In genomic region chr12:4717806-4718205, GRCh38 we compare ENCODE assay signal across 21 cellular contexts. TPM values are rescaled to one million over a fixed set of nuclear protein-coding genes. Genes with fewer than 3 reads are reported as not detected.
DNase-seq lines count a peak whose midpoint lies in the region; ATAC-seq and TF ChIP-seq lines count a peak whose summit lies in the region.
"Had no signal": no experiment of that assay in that cellular context is flagged by ENCODE, and none has a peak within 500 bp of the region (broad histone marks: within the 10 kb centered on the region; RNA-seq: fewer than 3 reads in every experiment).

No MANE protein-coding gene starts in this region.

- dilution Hi-C loops in mammary epithelial cell (cut with HindIII; ENCODE audit: low sequenced_read_pairs): no loop called here

- H3K4me3 ChIP-seq in HUES6 (ENCODE audit: low read depth, low read length): no peak overlapping the region
- H3K4me3 ChIP-seq in endodermal cell (ENCODE audit: low read length): no peak overlapping the region
- H3K4me3 ChIP-seq in mammary epithelial cell (replicated peaks in 1 of 3; ENCODE audit: insufficient read depth in 1 of 3, low read depth in 2 of 3, low read length in 3 of 3): no peak overlapping the region
- H3K4me3 ChIP-seq: BLaER1 treated with 17β-estradiol and CSF1 and Interleukin-3, amounts not matched to agents 10 nM and 100 nM; SJCRH30 had no signal

- H3K27ac ChIP-seq in HUES6 (ENCODE audit: low read depth, low read length): 0 out of 2 replicates have a peak overlapping the region, but pooled peaks have one; percentile 42
- H3K27ac ChIP-seq in endodermal cell (ENCODE audit: low read depth, low read length): no peak overlapping the region
- H3K27ac ChIP-seq in mammary epithelial cell (ENCODE audit: insufficient read depth, low read depth, low read length): no peak overlapping the region
- H3K27ac ChIP-seq: BLaER1 treated with 17β-estradiol and CSF1 and Interleukin-3, amounts not matched to agents 10 nM and 100 nM; HL-60; SJCRH30 had no signal

- H3K4me2 ChIP-seq in mammary epithelial cell (ENCODE audit: insufficient read depth, low read depth, low read length): no peak overlapping the region
- H3K4me2 ChIP-seq: BLaER1 treated with 17β-estradiol and CSF1 and Interleukin-3, amounts not matched to agents 10 nM and 100 nM had no signal

- H3K9me3 ChIP-seq in HUES6 (ENCODE audit: control insufficient read depth, insufficient read depth, low read depth, low read length): no peaks in the 10 kb centered on the region
- H3K9me3 ChIP-seq in endodermal cell (ENCODE audit: control insufficient read depth, low read length): no peaks in the 10 kb centered on the region
- no peaks in the 10 kb centered on the region for H3K9me3 ChIP-seq in mammary epithelial cell (replicated peaks; ENCODE audit: insufficient read depth, low read length)
- H3K9me3 ChIP-seq: BLaER1 treated with 17β-estradiol and CSF1 and Interleukin-3, amounts not matched to agents 10 nM and 100 nM; SJCRH30 had no signal

- BruUV-seq in mammary epithelial cell (replicated peaks; lab: Mats Ljungman, UMichigan): no TSS peak

- CTCF ChIA-PET in activated naive CD4-positive, alpha-beta T cell treated with anti-CD3 and anti-CD28 coated beads for 36 hours (lab: Charles Lee): interaction anchor here (0.7 kb wide), 1 partner anchor 20 kb away, joined by 3 read pairs; no protein-coding TSS in a partner anchor
- CTCF ChIA-PET in mammary epithelial cell (lab: Charles Lee; ENCODE audit: low non-redundant PET): no interaction called here

- no peak overlapping the region for H2AFZ ChIP-seq in mammary epithelial cell (ENCODE audit: low read depth, low read length)

- in situ Hi-C loops in mammary epithelial cell (cut with MboI; ENCODE audit: low sequenced_read_pairs in 2 of 2): no loop called here

- H3K4me3 Mint-ChIP-seq in activated naive CD4-positive, alpha-beta T cell treated with anti-CD3 and anti-CD28 coated beads for 36 hours: no peak overlapping the region
- H3K4me3 Mint-ChIP-seq in endodermal cell: no peak overlapping the region
- H3K4me3 Mint-ChIP-seq: CD8-positive, alpha-beta T cell; IgD-negative memory B cell had no signal

- H3K27me3 ChIP-seq in HUES6 (ENCODE audit: control insufficient read depth, insufficient read depth, low read length): no peaks in the 10 kb centered on the region
- no peaks in the 10 kb centered on the region for H3K27me3 ChIP-seq in endodermal cell (ENCODE audit: control insufficient read depth, insufficient read depth, low read length, poor library complexity, severe bottlenecking)
- H3K27me3 ChIP-seq in mammary epithelial cell (ENCODE audit: insufficient read depth, low read length): peaks cover 2% of the 10 kb centered on the region
- H3K27me3 ChIP-seq: BLaER1 treated with 17β-estradiol and CSF1 and Interleukin-3, amounts not matched to agents 10 nM and 100 nM had no signal

- 100% methylated on average over 1 of the region's 1 CpG; no CpG with 5 or more reads in 1 of the 2 experiments for WGBS in endodermal cell (ENCODE audit: insufficient coverage in 1 of 2, insufficient read length in 1 of 2), 2 experiments
- WGBS in mammary epithelial cell (ENCODE audit: low coverage, missing lambda C conversion rate): 80% methylated on average over 1 of the region's 1 CpG

- no peaks in the 10 kb centered on the region for H4K20me1 ChIP-seq in mammary epithelial cell (ENCODE audit: insufficient read depth, low read length)
- H4K20me1 ChIP-seq: BLaER1 treated with 17β-estradiol and CSF1 and Interleukin-3, amounts not matched to agents 10 nM and 100 nM had no signal

- no peaks in the 10 kb centered on the region for H3K36me3 Mint-ChIP-seq in activated naive CD4-positive, alpha-beta T cell treated with anti-CD3 and anti-CD28 coated beads for 36 hours (ENCODE audit: low read depth)
- no peaks in the 10 kb centered on the region for H3K36me3 Mint-ChIP-seq in activated naive CD4-positive, alpha-beta T cell treated with anti-CD3 and anti-CD28 coated beads, Interleukin-2, amount 50 U/mL, for 72 hours
- H3K36me3 Mint-ChIP-seq in endodermal cell (ENCODE audit: low read depth): peaks cover 2% of the 10 kb centered on the region
- H3K36me3 Mint-ChIP-seq: CD8-positive, alpha-beta T cell had no signal

- no peaks in the 10 kb centered on the region for H3K4me1 Mint-ChIP-seq in activated naive CD4-positive, alpha-beta T cell treated with anti-CD3 and anti-CD28 coated beads for 36 hours (ENCODE audit: low read depth)
- peaks cover 44% of the 10 kb centered on the region for H3K4me1 Mint-ChIP-seq in endodermal cell

- H3K9me3 Mint-ChIP-seq in activated naive CD4-positive, alpha-beta T cell treated with anti-CD3 and anti-CD28 coated beads for 36 hours: no peaks in the 10 kb centered on the region
- H3K9me3 Mint-ChIP-seq in activated naive CD4-positive, alpha-beta T cell treated with anti-CD3 and anti-CD28 coated beads, Interleukin-2, amount 50 U/mL, for 72 hours: no peaks in the 10 kb centered on the region
- no peaks in the 10 kb centered on the region for H3K9me3 Mint-ChIP-seq in endodermal cell
- H3K9me3 Mint-ChIP-seq: CD8-positive, alpha-beta T cell; IgD-negative memory B cell had no signal

- no peak overlapping the region for H3K27ac Mint-ChIP-seq in activated naive CD4-positive, alpha-beta T cell treated with anti-CD3 and anti-CD28 coated beads for 36 hours
- no peak overlapping the region for H3K27ac Mint-ChIP-seq in activated naive CD4-positive, alpha-beta T cell treated with anti-CD3 and anti-CD28 coated beads, Interleukin-2, amount 50 U/mL, for 72 hours
- H3K27ac Mint-ChIP-seq in endodermal cell: peak overlapping the region; percentile 0
- H3K27ac Mint-ChIP-seq: CD8-positive, alpha-beta T cell had no signal

- no peaks in the 10 kb centered on the region for H3K36me3 ChIP-seq in HUES6 (ENCODE audit: control insufficient read depth, insufficient read depth, low read length)
- no peaks in the 10 kb centered on the region for H3K36me3 ChIP-seq in endodermal cell (ENCODE audit: control insufficient read depth, insufficient read depth, low read length)
- no peaks in the 10 kb centered on the region for H3K36me3 ChIP-seq in mammary epithelial cell (ENCODE audit: insufficient read depth, low read length)
- H3K36me3 ChIP-seq: BLaER1 treated with 17β-estradiol and CSF1 and Interleukin-3, amounts not matched to agents 10 nM and 100 nM; SJCRH30 had no signal

- intact Hi-C loops in activated naive CD4-positive, alpha-beta T cell treated with anti-CD3 and anti-CD28 coated beads for 36 hours (cut with micrococcal nuclease): no loop called here
- intact Hi-C loops in mammary epithelial cell (cut with micrococcal nuclease): no loop called here

- peaks cover 15% of the 10 kb centered on the region for H3K27me3 Mint-ChIP-seq in activated naive CD4-positive, alpha-beta T cell treated with anti-CD3 and anti-CD28 coated beads for 36 hours (ENCODE audit: low read depth)
- H3K27me3 Mint-ChIP-seq in endodermal cell (ENCODE audit: insufficient read depth): no peaks in the 10 kb centered on the region

- H3K9ac ChIP-seq in HUES6 (ENCODE audit: low read length) (no peak overlapping the region), endodermal cell (ENCODE audit: extremely low read depth, low read length, poor library complexity, severe bottlenecking) (no peak overlapping the region), mammary epithelial cell (ENCODE audit: insufficient read depth, low read length) (no peak overlapping the region)
- H3K9ac ChIP-seq: BLaER1 treated with 17β-estradiol and CSF1 and Interleukin-3, amounts not matched to agents 10 nM and 100 nM had no signal

- peaks cover 42% of the 10 kb centered on the region for H3K4me1 ChIP-seq in HUES6 (ENCODE audit: control insufficient read depth, insufficient read depth, low read length)
- peaks cover 12% of the 10 kb centered on the region for H3K4me1 ChIP-seq in endodermal cell (ENCODE audit: control insufficient read depth, insufficient read depth, low read length)
- H3K4me1 ChIP-seq in mammary epithelial cell (ENCODE audit: insufficient read depth, low read length): no peaks in the 10 kb centered on the region
- H3K4me1 ChIP-seq: BLaER1 treated with 17β-estradiol and CSF1 and Interleukin-3, amounts not matched to agents 10 nM and 100 nM; SJCRH30 had no signal

- DNase-seq in activated naive CD4-positive, alpha-beta T cell treated with anti-CD3 and anti-CD28 coated beads for 36 hours: peak; percentile 14
- DNase-seq in activated naive CD4-positive, alpha-beta T cell treated with anti-CD3 and anti-CD28 coated beads, Interleukin-2, amount 50 U/mL, for 72 hours (ENCODE audit: low spot score in 2 of 2): no peak
- DNase-seq in endodermal cell (peak; percentile 73), mammary epithelial cell (no peak)
- DNase-seq: Calu3; CD8-positive, alpha-beta T cell; HCEC 1CT; Karpas-422; NCI-H1436; NCI-H2029 treated with DMSO at 0.1 percent for 48 hours; NCI-H510A; NCI-H774; SJCRH30 had no signal

- no peak for ATAC-seq in activated naive CD4-positive, alpha-beta T cell treated with anti-CD3 and anti-CD28 coated beads, Interleukin-2, amount 50 U/mL, for 72 hours
- ATAC-seq in HG02973 (IDR thresholded peaks at IDR 0.05; ENCODE audit: unreplicated experiment) (no peak), HG02840 (IDR thresholded peaks at IDR 0.05; ENCODE audit: low FRiP score, unreplicated experiment) (no peak)
- ATAC-seq: CD8-positive, alpha-beta T cell; Panc1 had no signal

- H3K79me2 ChIP-seq in mammary epithelial cell (ENCODE audit: insufficient read depth, low read length): no peaks in the 10 kb centered on the region

- TF ChIP-seq CTCF in endodermal cell (conservative IDR thresholded peaks at IDR 0.05) (peak; percentile 63), mammary epithelial cell (conservative IDR thresholded peaks at IDR 0.05 in 1 of 2, IDR thresholded peaks at IDR 0.05 in 1 of 2; ENCODE audit: extremely low read depth in 1 of 2, insufficient read depth in 1 of 2, low read depth in 1 of 2, low read length in 2 of 2) (no peak)

RNA-seq across cellular contexts. Expression of gene GALNT8, which starts 2.4 kb away (rescaled TPM):
- under 1 TPM; 0.26 to 0.42 TPM for total RNA-seq in activated naive CD4-positive, alpha-beta T cell treated with anti-CD3 and anti-CD28 coated beads for 36 hours
- 1 to 10 TPM in 1 of 2 donors, under 1 TPM in 1; 0.32 to 1.8 TPM for total RNA-seq in activated naive CD4-positive, alpha-beta T cell treated with anti-CD3 and anti-CD28 coated beads, Interleukin-2, amount 50 U/mL, for 72 hours
- total RNA-seq in endodermal cell (10 to 100 TPM in 1 of 2 donors, 1 to 10 TPM in 1; 2.8 to 11.2 TPM), mammary epithelial cell (1 to 10 TPM in 1 of 2 donors, not detected in 1; 2.8 TPM)
- polyA plus RNA-seq in endodermal cell (2013, experiment 1 of 2): 4.5 TPM
- 4.3 TPM for polyA plus RNA-seq in endodermal cell (2013, experiment 2 of 2)
- not detected for polyA plus RNA-seq in mammary epithelial cell
- not detected for polyA minus RNA-seq in mammary epithelial cell
- total RNA-seq: Calu3, MCF 10A had no signal

Comparison
In these comparisons a context has a peak if more than half of its experiments do, and no peak if none do; other contexts are left out.
1. DNase-seq: peak in activated naive CD4-positive, alpha-beta T cell treated with anti-CD3 and anti-CD28 coated beads for 36 hours (single experiment) and endodermal cell (single experiment); none in activated naive CD4-positive, alpha-beta T cell treated with anti-CD3 and anti-CD28 coated beads, Interleukin-2, amount 50 U/mL, for 72 hours (0 of 2) and mammary epithelial cell (single experiment).